ENCODE assay signal across 19 cellular contexts in the genomic region with DNA sequence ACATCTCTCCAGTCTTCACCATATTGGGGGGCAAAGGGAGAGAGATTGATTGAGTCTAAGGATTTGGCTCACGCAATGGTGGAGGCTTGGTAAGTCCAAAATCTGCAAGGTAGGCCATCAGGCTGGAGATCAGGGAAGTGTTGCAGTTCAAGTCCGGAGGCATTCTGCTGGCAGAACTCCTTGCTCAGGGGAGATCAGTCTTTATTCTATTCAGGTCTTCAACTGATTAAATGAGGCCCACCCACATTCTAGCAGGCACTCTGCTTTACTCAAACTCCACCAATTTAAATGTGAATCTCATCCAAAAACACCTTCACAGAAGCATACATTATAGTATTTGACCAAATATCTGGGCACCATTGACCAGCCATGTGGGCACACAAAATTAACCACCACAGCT. TPM values are rescaled to one million over a fixed set of nuclear protein-coding genes. Genes with fewer than 3 reads are reported as not detected.
A peak's percentile ranks its signal among the peaks of the same experiment; 100 is the strongest.
DNase-seq lines count a peak whose midpoint lies in the region; ATAC-seq and TF ChIP-seq lines count a peak whose summit lies in the region.
"Had no signal": no experiment of that assay in that cellular context is flagged by ENCODE, and none has a peak within 500 bp of the region (broad histone marks: within the 10 kb centered on the region; RNA-seq: fewer than 3 reads in every experiment).

No MANE protein-coding gene starts in this region.

- peaks cover 5% of the 10 kb centered on the region for H3K79me1 ChIP-seq in trophoblast cell (ENCODE audit: low read length)

- peaks cover 2% of the 10 kb centered on the region for H3K79me2 ChIP-seq in trophoblast cell (ENCODE audit: control insufficient read depth, insufficient read depth, low read length, poor library complexity)
- H3K79me2 ChIP-seq in MM.1S (ENCODE audit: low read length): no peaks in the 10 kb centered on the region

- no peaks in the 10 kb centered on the region for H3K27me3 ChIP-seq in CD8-positive, alpha-beta T cell (ENCODE audit: insufficient read depth, low read length)
- H3K27me3 ChIP-seq in trophoblast cell (ENCODE audit: insufficient read depth, low read length) (no peaks in the 10 kb centered on the region), MM.1S (replicated peaks; ENCODE audit: insufficient read depth, low read length) (no peaks in the 10 kb centered on the region)

- POLR2A ChIA-PET in CD8-positive, alpha-beta T cell (lab: Charles Lee): no interaction called here
- POLR2A ChIA-PET in HEK293 (lab: Yijun Ruan, JAX): interaction anchor here (0.6 to 0.7 kb wide), 2 partner anchors 91 to 308 kb away, joined by 3 to 4 read pairs; no protein-coding TSS in a partner anchor

- H3K14ac ChIP-seq in trophoblast cell (ENCODE audit: low read length): peak overlapping the region; percentile 27

- H2BK5ac ChIP-seq in trophoblast cell (ENCODE audit: low read depth, low read length, poor library complexity): no peak overlapping the region

- no peak overlapping the region for H3K23ac ChIP-seq in trophoblast cell (ENCODE audit: low read length)

- no CpG with 5 or more reads among the region's 2 CpGs for WGBS in trophoblast cell (ENCODE audit: extremely low coverage, insufficient coverage, insufficient read length)

- no peak overlapping the region for H4K12ac ChIP-seq in trophoblast cell (ENCODE audit: low read depth, low read length)

- H2BK12ac ChIP-seq in trophoblast cell (ENCODE audit: low read length): no peak overlapping the region

- H3K4me3 Mint-ChIP-seq in CD8-positive, alpha-beta T cell: no peak overlapping the region
- H3K4me3 Mint-ChIP-seq: CD4-positive, alpha-beta memory T cell had no signal

- no peak for ATAC-seq in CD8-positive, alpha-beta T cell
- no peak for ATAC-seq in HG03432 (IDR thresholded peaks at IDR 0.05; ENCODE audit: unreplicated experiment)
- ATAC-seq: GM12878 had no signal

- H2BK120ac ChIP-seq in trophoblast cell (ENCODE audit: insufficient read depth, low read length, poor library complexity): peak overlapping the region; percentile 44

- no peaks in the 10 kb centered on the region for H3K36me3 Mint-ChIP-seq in CD8-positive, alpha-beta T cell
- H3K36me3 Mint-ChIP-seq: CD4-positive, alpha-beta memory T cell had no signal

- DNase-seq in CD8-positive, alpha-beta T cell: no peak
- no peak for DNase-seq in trophoblast cell
- no peak for DNase-seq in DMS114 treated with DMSO at 0.1 percent for 48 hours (lab: John Stamatoyannopoulos, UW; ENCODE audit: unreplicated experiment)
- DNase-seq in MM.1S: no peak
- DNase-seq: C1 segment of cervical spinal cord; Caco-2; CD4-positive, alpha-beta memory T cell; DMS79; EL; GDM1; GOT3; H7; HCEC 1CT had no signal

- H3K4me1 Mint-ChIP-seq in CD8-positive, alpha-beta T cell (ENCODE audit: low read depth): peaks cover 21% of the 10 kb centered on the region

- H3K18ac ChIP-seq in trophoblast cell (ENCODE audit: low read length): no peak overlapping the region

- H4K91ac ChIP-seq in trophoblast cell (ENCODE audit: low read depth, low read length): peak overlapping the region; percentile 60

- H3K4ac ChIP-seq in trophoblast cell (ENCODE audit: low read depth, low read length): no peak overlapping the region

- H3K9me2 ChIP-seq in MM.1S (replicated peaks; ENCODE audit: insufficient read depth, low read length): no peaks in the 10 kb centered on the region

- CTCF ChIA-PET in CD8-positive, alpha-beta T cell (lab: Charles Lee): no interaction called here
- CTCF ChIA-PET in HEK293 (lab: Yijun Ruan, JAX): interaction anchor here (1.6 kb wide), 1 partner anchor 28 kb away, joined by 9 read pairs; no protein-coding TSS in a partner anchor

- no peak overlapping the region for H3K4me3 ChIP-seq in CD8-positive, alpha-beta T cell (ENCODE audit: low read depth, low read length)
- no peak overlapping the region for H3K4me3 ChIP-seq in HEK293 (ENCODE audit: low read depth, low read length)
- no peak overlapping the region for H3K4me3 ChIP-seq in trophoblast cell (ENCODE audit: low read depth, low read length)
- no peak overlapping the region for H3K4me3 ChIP-seq in MM.1S (ENCODE audit: low read length)
- H3K4me3 ChIP-seq: GM12878 had no signal

- H3K9me3 ChIP-seq in CD8-positive, alpha-beta T cell (ENCODE audit: low read length): no peaks in the 10 kb centered on the region
- H3K9me3 ChIP-seq in HEK293 (ENCODE audit: control insufficient read depth, insufficient read depth, low read depth, low read length) (no peaks in the 10 kb centered on the region), trophoblast cell (ENCODE audit: insufficient read depth, low read depth, low read length) (no peaks in the 10 kb centered on the region), MM.1S (replicated peaks; ENCODE audit: insufficient read depth, low read length) (no peaks in the 10 kb centered on the region)
- H3K9me3 ChIP-seq: Caco-2 had no signal

- no peaks in the 10 kb centered on the region for H3K27me3 Mint-ChIP-seq in CD8-positive, alpha-beta T cell (ENCODE audit: low read depth)
- H3K27me3 Mint-ChIP-seq: CD4-positive, alpha-beta memory T cell had no signal

- H2AFZ ChIP-seq in trophoblast cell (ENCODE audit: insufficient read depth, low read length, poor library complexity) (no peak overlapping the region), MM.1S (ENCODE audit: low read length) (no peak overlapping the region)

- H3K9ac ChIP-seq in trophoblast cell (ENCODE audit: low read length) (no peak overlapping the region), MM.1S (ENCODE audit: low read length) (no peak overlapping the region)

- no peaks in the 10 kb centered on the region for H4K20me1 ChIP-seq in MM.1S (ENCODE audit: insufficient read depth, low read length)

- intact Hi-C loops in CD8-positive, alpha-beta T cell (cut with DNase I, micrococcal nuclease): no loop called here

- H3K27ac Mint-ChIP-seq in CD8-positive, alpha-beta T cell: peak overlapping the region; percentile 57

- peaks cover 18% of the 10 kb centered on the region for H3K4me1 ChIP-seq in CD8-positive, alpha-beta T cell (ENCODE audit: insufficient read depth, low read length)
- H3K4me1 ChIP-seq in HEK293 (ENCODE audit: control insufficient read depth, insufficient read depth, low read length) (no peaks in the 10 kb centered on the region), trophoblast cell (ENCODE audit: control insufficient read depth in 1 of 2, insufficient read depth in 2 of 2, low read length in 2 of 2) (peaks cover 3 to 8% of the 10 kb centered on the region in 2 experiments), MM.1S (ENCODE audit: low read length) (no peaks in the 10 kb centered on the region)
- H3K4me1 ChIP-seq: Caco-2 had no signal

- H2AK5ac ChIP-seq in trophoblast cell (ENCODE audit: low read length): no peak overlapping the region

- no peak overlapping the region for H3K4me2 ChIP-seq in trophoblast cell (ENCODE audit: low read length)
- H3K4me2 ChIP-seq in MM.1S (ENCODE audit: low read depth, low read length): no peak overlapping the region

- H3K27ac ChIP-seq in CD8-positive, alpha-beta T cell (ENCODE audit: low read depth, low read length): no peak overlapping the region
- H3K27ac ChIP-seq in HEK293 (ENCODE audit: extremely low read depth, low read depth, low read length) (no peak overlapping the region), trophoblast cell (ENCODE audit: low read depth, low read length) (peak overlapping the region; percentile 27), MM.1S (ENCODE audit: low read length) (no peak overlapping the region)

- no peak overlapping the region for H4K8ac ChIP-seq in trophoblast cell (ENCODE audit: low read depth, low read length)

- H3K36me3 ChIP-seq in CD8-positive, alpha-beta T cell (ENCODE audit: insufficient read depth, low read length): no peaks in the 10 kb centered on the region
- H3K36me3 ChIP-seq in HEK293 (ENCODE audit: control insufficient read depth in 2 of 2, insufficient read depth in 1 of 2, low read length in 2 of 2) (no peaks in the 10 kb centered on the region), trophoblast cell (ENCODE audit: control insufficient read depth in 1 of 2, insufficient read depth in 2 of 2, low read length in 2 of 2) (no peaks in the 10 kb centered on the region), MM.1S (replicated peaks; ENCODE audit: insufficient read depth, low read length) (no peaks in the 10 kb centered on the region)

- H3F3A ChIP-seq in MM.1S (ENCODE audit: insufficient read depth, low read length): no peaks in the 10 kb centered on the region

- H3K9me3 Mint-ChIP-seq in CD8-positive, alpha-beta T cell: no peaks in the 10 kb centered on the region

- TF ChIP-seq CTCF in CD8-positive, alpha-beta T cell (IDR thresholded peaks at IDR 0.05): no peak
- TF ChIP-seq CTCF in HEK293 (tag by site-specific recombination; IDR thresholded peaks at IDR 0.05): no peak
- TF ChIP-seq CTCF in MM.1S (IDR thresholded peaks at IDR 0.05; ENCODE audit: low read length): no peak

TF ChIP-seq in HEK293, 187 proteins besides CTCF, POLR2A, EP300 and RAD21:
- no peak for TF ChIP-seq ZNF146 (tag by site-specific recombination; IDR thresholded peaks at IDR 0.05)
- TF ChIP-seq ZNF10 (tag by site-specific recombination; IDR thresholded peaks at IDR 0.05): peak; percentile 96

RNA-seq across cellular contexts. Expression of a gene that starts 21.4 kb away (rescaled TPM):
- total RNA-seq in CD8-positive, alpha-beta T cell: not detected
- 3.2 and 4.2 TPM in 2 replicates for polyA plus RNA-seq in trophoblast cell (2013)
- total RNA-seq: A172; A673; Caco-2; CD4-positive, alpha-beta memory T cell; GM12878 had no signal
- polyA plus RNA-seq: BJ; CD4-positive, alpha-beta memory T cell had no signal

RNA-seq across cellular contexts. Expression of a gene that starts 33.4 kb away (rescaled TPM):
- total RNA-seq in CD8-positive, alpha-beta T cell: 1 to 10 TPM; 3.1 to 3.6 TPM
- 18.5 and 19.1 TPM in 2 replicates for polyA plus RNA-seq in trophoblast cell (2013)

RNA-seq across cellular contexts. Expression of a gene that starts 38.9 kb away (rescaled TPM):
- total RNA-seq in CD8-positive, alpha-beta T cell: not detected
- not detected in 2 replicates for polyA plus RNA-seq in trophoblast cell (2013)
- total RNA-seq: A172; A673; CD4-positive, alpha-beta memory T cell; GM12878; H7 had no signal
- polyA plus RNA-seq: BJ; CD4-positive, alpha-beta memory T cell; GM12878 had no signal
